Comparison of ENCODE assay signal across 10 cellular contexts in the genomic region with DNA sequence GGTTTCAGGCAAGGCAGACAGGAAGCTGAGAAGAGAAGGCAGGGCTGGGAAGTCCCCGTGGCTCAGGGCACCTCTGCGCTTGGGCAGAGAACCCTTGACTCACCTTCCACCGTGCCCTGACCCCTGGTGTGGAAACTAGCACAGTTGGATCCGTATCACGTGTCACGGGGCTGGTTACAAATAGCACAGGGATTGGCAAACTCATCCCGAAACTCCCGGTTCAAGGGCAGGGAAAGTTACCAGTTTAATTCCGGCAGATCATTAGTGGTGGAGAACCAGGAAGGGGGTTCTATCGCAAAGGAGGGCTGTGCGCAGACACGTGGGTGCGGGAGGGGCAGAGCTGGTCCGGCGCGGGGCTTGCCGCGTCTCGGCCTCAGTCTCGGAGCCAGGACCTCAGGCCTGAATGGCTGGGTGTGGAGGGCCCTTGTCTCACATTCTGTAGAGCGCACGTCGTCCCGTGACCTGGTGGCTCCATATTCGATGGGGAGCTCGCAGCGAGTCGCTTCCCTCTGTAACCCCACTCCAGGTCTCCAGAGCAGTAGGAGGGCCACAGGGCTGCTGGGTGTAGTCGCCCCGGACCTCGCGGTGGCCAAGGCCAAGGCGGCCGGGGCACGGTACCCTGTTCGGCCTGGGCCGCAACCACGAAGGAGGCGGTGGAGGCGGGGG. TPM values are rescaled to one million over a fixed set of nuclear protein-coding genes. Genes with fewer than 3 reads are reported as not detected.
DNase-seq lines count a peak whose midpoint lies in the region; ATAC-seq and TF ChIP-seq lines count a peak whose summit lies in the region.
"Had no signal": no experiment of that assay in that cellular context is flagged by ENCODE, and none has a peak within 500 bp of the region (broad histone marks: within the 10 kb centered on the region; RNA-seq: fewer than 3 reads in every experiment).

No MANE protein-coding gene starts in this region.

- peaks cover 19% of the 10 kb centered on the region for H3K4me1 Mint-ChIP-seq in stimulated activated memory B cell treated with anti-CD40 and anti-IgM and Interleukin-4, amounts not matched to agents 10 μg/mL and 1 μg/mL and 100 μg/mL, for 72 hours

- peaks cover 63% of the 10 kb centered on the region for H3K27me3 ChIP-seq in HUES64 (ENCODE audit: insufficient read depth, low read length)
- peaks cover 9 to 74% of the 10 kb centered on the region in 2 donors for H3K27me3 ChIP-seq in left lung

- H3K9ac ChIP-seq in HUES64 (ENCODE audit: low read depth, low read length): peak overlapping the region; percentile 23; the same call in 1 of the 2 replicates

- H3K27ac Mint-ChIP-seq in stimulated activated memory B cell treated with anti-CD40 and anti-IgM and Interleukin-4, amounts not matched to agents 10 μg/mL and 1 μg/mL and 100 μg/mL, for 72 hours: no peak overlapping the region
- H3K27ac Mint-ChIP-seq: activated B cell treated with CpG ODN at 0.5 μM for 24 hours had no signal

- no peaks in the 10 kb centered on the region for H3K36me3 Mint-ChIP-seq in stimulated activated memory B cell treated with anti-CD40 and anti-IgM and Interleukin-4, amounts not matched to agents 10 μg/mL and 1 μg/mL and 100 μg/mL, for 72 hours

- 27% methylated on average over 40 of the region's 40 CpGs for whole genome bisulfite sequencing in HUES64

- TF ChIP-seq CTCF in left lung (IDR thresholded peaks at IDR 0.05) (no peak), GM13976 (IDR thresholded peaks at IDR 0.05; ENCODE audit: borderline replicate concordance, control extremely low read depth, extremely low read depth, insufficient read depth, missing control alignments) (no peak)

- H3K4me3 ChIP-seq in HUES64 (ENCODE audit: low read length) (peak overlapping the region; percentile 64), left lung (peak overlapping the region; percentile 34 to 37)
- H3K4me3 ChIP-seq: K562 had no signal

- H3K27ac ChIP-seq in HUES64 (ENCODE audit: low read depth, low read length): no peak overlapping the region
- H3K27ac ChIP-seq in caudate nucleus (ENCODE audit: low read depth, low read length): peak overlapping the region; percentile 45
- H3K27ac ChIP-seq in left lung: no peak overlapping the region

- peak overlapping the region; percentile 54 for H3K4me3 Mint-ChIP-seq in stimulated activated memory B cell treated with anti-CD40 and anti-IgM and Interleukin-4, amounts not matched to agents 10 μg/mL and 1 μg/mL and 100 μg/mL, for 72 hours
- H3K4me3 Mint-ChIP-seq: activated B cell treated with CpG ODN at 0.5 μM for 24 hours had no signal

- H3K9me3 Mint-ChIP-seq in stimulated activated memory B cell treated with anti-CD40 and anti-IgM and Interleukin-4, amounts not matched to agents 10 μg/mL and 1 μg/mL and 100 μg/mL, for 72 hours: peaks cover 3% of the 10 kb centered on the region

- no peaks in the 10 kb centered on the region for H3K9me3 ChIP-seq in HUES64 (ENCODE audit: insufficient read depth, low read depth, low read length)
- H3K9me3 ChIP-seq in left lung: no peaks in the 10 kb centered on the region

- peaks cover 68% of the 10 kb centered on the region for H3K27me3 Mint-ChIP-seq in stimulated activated memory B cell treated with anti-CD40 and anti-IgM and Interleukin-4, amounts not matched to agents 10 μg/mL and 1 μg/mL and 100 μg/mL, for 72 hours

- DNase-seq in caudate nucleus (lab: John Stamatoyannopoulos, UW) (peak in 3 of 61 donors; percentile 3 to 13 (median 7)), left lung (peak; percentile 36 to 59), C1 segment of cervical spinal cord (lab: John Stamatoyannopoulos, UW) (no peak), GM13976 (ENCODE audit: low spot score) (no peak)
- DNase-seq in stimulated activated CD4-positive, alpha-beta T cell treated with anti-CD3 and anti-CD28 coated beads, Interleukin-4, amount 100 ng/mL, for 1 hour: no peak
- DNase-seq: activated B cell treated with CpG ODN at 0.5 μM for 24 hours had no signal

- in situ Hi-C loops in GM13976 (cut with MboI; ENCODE audit: low sequenced_read_pairs, unreplicated experiment): no loop called here

- intact Hi-C loops in left lung (cut with DNase I): no loop called here

- peaks cover 3% of the 10 kb centered on the region; the same call in 1 of the 2 replicates for H3K4me1 ChIP-seq in HUES64 (ENCODE audit: insufficient read depth, low read length)
- peaks cover 0 to 14% of the 10 kb centered on the region in 2 donors for H3K4me1 ChIP-seq in left lung

- no peaks in the 10 kb centered on the region for H3K36me3 ChIP-seq in HUES64 (ENCODE audit: insufficient read depth, low read length)
- H3K36me3 ChIP-seq in left lung: no peaks in the 10 kb centered on the region

- ATAC-seq in left lung (peak; percentile 36), HG03460 (IDR thresholded peaks at IDR 0.05; ENCODE audit: unreplicated experiment) (no peak)
- ATAC-seq in stimulated activated memory B cell treated with anti-CD40 and anti-IgM and Interleukin-4, amounts not matched to agents 10 μg/mL and 1 μg/mL and 100 μg/mL, for 72 hours: no peak
- ATAC-seq: K562 had no signal

RNA-seq across cellular contexts. Expression of a gene that starts 0.8 kb away (rescaled TPM):
- polyA plus RNA-seq in HUES64 (2013, experiment 1 of 2): 0.55 TPM
- 0.95 TPM for polyA plus RNA-seq in HUES64 (2013, experiment 2 of 2)
- under 1 TPM; 0.32 to 0.37 TPM for total RNA-seq in left lung
- total RNA-seq: activated B cell treated with CpG ODN at 0.5 μM for 24 hours, K562 had no signal

RNA-seq across cellular contexts. Expression of a gene that starts 53.4 kb away (rescaled TPM):
- not detected for polyA plus RNA-seq in HUES64 (2013, experiment 1 of 2)
- not detected for polyA plus RNA-seq in HUES64 (2013, experiment 2 of 2)
- total RNA-seq in left lung: not detected
- total RNA-seq: activated B cell treated with CpG ODN at 0.5 μM for 24 hours, K562 had no signal
- polyA plus RNA-seq: K562 had no signal

Comparison
In these comparisons a context has a peak if more than half of its experiments do, and no peak if none do; other contexts are left out.
1. DNase-seq: peak in left lung (2 of 2); none in C1 segment of cervical spinal cord (0 of 14), GM13976 (single experiment) and stimulated activated CD4-positive, alpha-beta T cell treated with anti-CD3 and anti-CD28 coated beads, Interleukin-4, amount 100 ng/mL, for 1 hour (single experiment).